ENCODE assay signal across 8 cellular contexts in genomic region chr1:86499987-86500593, GRCh38. TPM values are rescaled to one million over a fixed set of nuclear protein-coding genes. Genes with fewer than 3 reads are reported as not detected.
A peak's percentile ranks its signal among the peaks of the same experiment; 100 is the strongest.
DNase-seq lines count a peak whose midpoint lies in the region; ATAC-seq and TF ChIP-seq lines count a peak whose summit lies in the region.

No MANE protein-coding gene starts in this region.

- TF ChIP-seq CTCF in cardiac fibroblast (IDR thresholded peaks at IDR 0.05; ENCODE audit: low read depth, low read length), result peak; percentile 82
- peak; percentile 65 to 90 (median 69) for TF ChIP-seq CTCF in nephron (IDR thresholded peaks at IDR 0.05; ENCODE audit: unreplicated experiment in 3 of 3)

- H3K27me3 Mint-ChIP-seq in nephron (ENCODE audit: low read depth), result peaks cover 26% of the 10 kb centered on the region

- DNase-seq in G401 (ENCODE audit: low spot score) (peak; percentile 5), NCI-H526 (lab: John Stamatoyannopoulos, UW) (peak; percentile 13 to 75), cardiac fibroblast (ENCODE audit: low read depth in 2 of 2) (peak; percentile 41 to 56), GM19240 (ENCODE audit: insufficient read length, low spot score) (no peak), activated gamma-delta T cell treated with Interleukin-2 at 50 U/mL for 16 hours (no peak)
- no peak for DNase-seq in activated T-cell treated with anti-CD3 and anti-CD28 coated beads, Interleukin-2, amount 50 U/mL, for 48 hours

- no peaks in the 10 kb centered on the region for H3K9me3 Mint-ChIP-seq in nephron

- H3K4me3 ChIP-seq in cardiac fibroblast (replicated peaks in 1 of 2; ENCODE audit: low read depth in 2 of 2, low read length in 2 of 2), result no peak overlapping the region

- H3K4me3 Mint-ChIP-seq in nephron, result no peak overlapping the region

- H3K36me3 Mint-ChIP-seq in nephron (ENCODE audit: low read depth), result no peaks in the 10 kb centered on the region

- in situ Hi-C loops in G401 (cut with HindIII; ENCODE audit: low sequenced_read_pairs), result no loop called here

- no peak overlapping the region for H3K27ac Mint-ChIP-seq in nephron

- peak; percentile 32 for ATAC-seq in HG02642 (IDR thresholded peaks at IDR 0.05; ENCODE audit: poor library complexity, unreplicated experiment)

- peaks cover 17% of the 10 kb centered on the region for H3K4me1 Mint-ChIP-seq in nephron

RNA-seq across cellular contexts. Expression of gene CLCA1, which starts 31.4 kb away (rescaled TPM):
- total RNA-seq in G401 (2014; rRNA removed; shearing (Covaris generic)), result not detected in 2 replicates

RNA-seq across cellular contexts. Expression of gene CLCA4, which starts 46.8 kb away (rescaled TPM):
- total RNA-seq in G401 (2014; rRNA removed; shearing (Covaris generic)), result not detected in 2 replicates

Comparison
In these comparisons a context has a peak if more than half of its experiments do, and no peak if none do; other contexts are left out.
1. DNase-seq: peak in G401 (single experiment), NCI-H526 (2 of 2) and cardiac fibroblast (2 of 2); none in GM19240 (single experiment), activated gamma-delta T cell treated with Interleukin-2 at 50 U/mL for 16 hours (single experiment) and activated T-cell treated with anti-CD3 and anti-CD28 coated beads, Interleukin-2, amount 50 U/mL, for 48 hours (0 of 2).